8 cellular contexts compared by ENCODE assay signal in the genomic region with DNA sequence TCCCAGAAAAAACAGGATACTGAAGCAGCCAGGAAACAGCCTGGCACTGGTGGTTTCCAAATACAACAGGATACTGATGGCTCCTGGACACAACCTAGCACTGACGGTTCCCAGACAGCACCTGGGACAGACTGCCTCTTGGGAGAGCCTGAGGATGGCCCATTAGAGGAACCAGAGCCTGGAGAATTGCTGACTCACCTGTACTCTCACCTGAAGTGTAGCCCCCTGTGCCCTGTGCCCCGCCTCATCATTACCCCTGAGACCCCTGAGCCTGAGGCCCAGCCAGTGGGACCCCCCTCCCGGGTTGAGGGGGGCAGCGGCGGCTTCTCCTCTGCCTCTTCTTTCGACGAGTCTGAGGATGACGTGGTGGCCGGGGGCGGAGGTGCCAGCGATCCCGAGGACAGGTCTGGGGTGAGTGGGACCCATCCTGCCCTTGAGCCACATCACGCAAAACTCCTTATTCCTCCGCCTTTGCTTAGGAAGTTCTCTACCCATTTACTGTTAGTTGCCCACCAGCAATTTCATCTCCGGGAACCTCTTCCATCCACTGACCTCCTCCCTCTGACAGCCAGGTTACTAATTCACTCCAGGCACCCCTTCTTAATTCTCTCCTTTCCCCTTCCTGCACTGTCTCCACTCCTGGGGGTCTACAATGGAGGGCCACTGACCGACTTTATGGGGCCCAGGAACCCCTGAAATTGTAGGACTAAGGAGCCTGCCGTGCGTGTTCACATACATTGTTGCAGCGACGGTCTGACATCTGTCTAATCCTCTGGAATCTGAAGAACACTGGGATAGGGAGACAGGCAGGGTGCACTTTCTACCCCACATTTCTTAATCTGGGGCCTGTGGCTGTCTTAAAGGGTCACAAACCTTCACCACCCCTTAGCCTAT. TPM values are rescaled to one million over a fixed set of nuclear protein-coding genes. Genes with fewer than 3 reads are reported as not detected.
DNase-seq lines count a peak whose midpoint lies in the region; ATAC-seq, FAIRE-seq and TF ChIP-seq lines count a peak whose summit lies in the region.

No MANE protein-coding gene starts in this region.

- no peaks in the 10 kb centered on the region for H4K20me1 ChIP-seq in endothelial cell of umbilical vein (replicated peaks; ENCODE audit: control insufficient read depth, extremely low read depth, insufficient read depth, low read length)

- POLR2A ChIA-PET in endothelial cell of umbilical vein (lab: Charles Lee) = interaction anchor here (2.2 kb wide), 1 partner anchor 60 kb away, joined by 9 read pairs; a partner anchor contains a TSS

- no peaks in the 10 kb centered on the region for H3K27me3 Mint-ChIP-seq in nephron progenitor cell (ENCODE audit: low read depth, poor library complexity)

- H3K9me3 ChIP-seq in endothelial cell of umbilical vein (replicated peaks; ENCODE audit: control insufficient read depth, insufficient read depth, low read length) = no peaks in the 10 kb centered on the region

- H3K27ac Mint-ChIP-seq in nephron progenitor cell = peak overlapping the region; percentile 29

- H3K4me3 Mint-ChIP-seq in nephron progenitor cell = peak overlapping the region; percentile 90

- no peaks in the 10 kb centered on the region for H3K36me3 ChIP-seq in endothelial cell of umbilical vein (ENCODE audit: control insufficient read depth in 2 of 2, extremely low read depth in 1 of 2, insufficient read depth in 2 of 2, low read length in 2 of 2)

- H3K79me2 ChIP-seq in endothelial cell of umbilical vein (ENCODE audit: control insufficient read depth, insufficient read depth, low read length) = peaks cover 40% of the 10 kb centered on the region

- no TSS peak for BruUV-seq in endothelial cell of umbilical vein (replicated peaks; lab: Mats Ljungman, UMichigan)

- peaks cover 62% of the 10 kb centered on the region for H3K4me1 ChIP-seq in endothelial cell of umbilical vein (ENCODE audit: control insufficient read depth, extremely low read depth, insufficient read depth, low read length)

- ATAC-seq in GM18498 (IDR thresholded peaks at IDR 0.05; ENCODE audit: unreplicated experiment) (no peak), HG03469 (IDR thresholded peaks at IDR 0.05; ENCODE audit: unreplicated experiment) (no peak)

- peaks cover 73% of the 10 kb centered on the region for H3K4me1 Mint-ChIP-seq in nephron progenitor cell

- H3K27ac ChIP-seq in endothelial cell of umbilical vein (ENCODE audit: insufficient read depth, low read depth, low read length) = peak overlapping the region; percentile 94

- H3K9me3 Mint-ChIP-seq in nephron progenitor cell = no peaks in the 10 kb centered on the region

- peaks cover 25% of the 10 kb centered on the region for H3K36me3 Mint-ChIP-seq in nephron progenitor cell (ENCODE audit: low read depth)

- DNase-seq in GM03348 (ENCODE audit: low spot score) (peak; percentile 35), RKO (ENCODE audit: low spot score) (peak; percentile 54), endothelial cell of umbilical vein (ENCODE audit: low read depth, low spot score) (peak; percentile 18), nephron progenitor cell (no peak), OCI-M2 (lab: John Stamatoyannopoulos, UW; ENCODE audit: unreplicated experiment) (no peak), HPDE6-E6E7 (ENCODE audit: extremely low spot score) (no peak)

- no peak overlapping the region for H2AFZ ChIP-seq in endothelial cell of umbilical vein (ENCODE audit: low read depth, low read length)

- no peaks in the 10 kb centered on the region for H3K9me1 ChIP-seq in endothelial cell of umbilical vein (replicated peaks; ENCODE audit: control insufficient read depth, extremely low read depth, insufficient read depth, low read length)

- peak overlapping the region; percentile 81 for H3K9ac ChIP-seq in endothelial cell of umbilical vein (replicated peaks; ENCODE audit: extremely low read depth, insufficient read depth, low read length)

- dilution Hi-C loops in endothelial cell of umbilical vein (cut with MboI; ENCODE audit: extremely low pct_ligation_motif_present, low sequenced_read_pairs) = no loop called here

- CTCF ChIA-PET in endothelial cell of umbilical vein (lab: Charles Lee) = interaction anchor here (1.3 to 2.2 kb wide), 4 partner anchors 55 to 89 kb away, joined by 3 to 13 read pairs (median 6); a partner anchor contains a TSS

- peak; percentile 86 for FAIRE-seq in endothelial cell of umbilical vein (lab: Jason Lieb, UNC)

- TF ChIP-seq CTCF in endothelial cell of umbilical vein (IDR thresholded peaks at IDR 0.05; ENCODE audit: extremely low read depth in 1 of 2, insufficient read depth in 1 of 2, low read depth in 1 of 2, low read length in 2 of 2) (no peak), nephron progenitor cell (IDR thresholded peaks at IDR 0.05) (no peak)

- intact Hi-C loops in endothelial cell of umbilical vein (cut with micrococcal nuclease) = loop anchor here (1.0 to 2.0 kb wide), 3 partner anchors 32 to 81 kb away; a partner anchor contains a TSS

- peak overlapping the region; percentile 82 for H3K4me2 ChIP-seq in endothelial cell of umbilical vein (ENCODE audit: insufficient read depth, low read length)

- TF ChIP-seq POLR2A in endothelial cell of umbilical vein (IDR thresholded peaks at IDR 0.05; ENCODE audit: low read depth, low read length) = peak; percentile 31

- peak overlapping the region; percentile 34 to 78 (median 53) for H3K4me3 ChIP-seq in endothelial cell of umbilical vein (replicated peaks in 1 of 3; ENCODE audit: insufficient read depth in 1 of 3, low read depth in 1 of 3, low read length in 3 of 3)

- no peaks in the 10 kb centered on the region for H3K27me3 ChIP-seq in endothelial cell of umbilical vein (ENCODE audit: control insufficient read depth in 2 of 2, insufficient read depth in 2 of 2, low read length in 2 of 2)

TF ChIP-seq in endothelial cell of umbilical vein, 7 proteins besides CTCF, POLR2A, EP300 and RAD21:
- TF ChIP-seq POLR2AphosphoS5 (IDR thresholded peaks at IDR 0.05; ENCODE audit: insufficient read depth, low read depth, low read length) (peak; percentile 13), JUN (IDR thresholded peaks at IDR 0.05; ENCODE audit: borderline replicate concordance, insufficient read depth, insufficient read length, low read depth) (no peak)
- TF ChIP-seq, protein P1, sequence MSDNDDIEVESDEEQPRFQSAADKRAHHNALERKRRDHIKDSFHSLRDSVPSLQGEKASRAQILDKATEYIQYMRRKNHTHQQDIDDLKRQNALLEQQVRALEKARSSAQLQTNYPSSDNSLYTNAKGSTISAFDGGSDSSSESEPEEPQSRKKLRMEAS (IDR thresholded peaks at IDR 0.05; ENCODE audit: insufficient read depth, insufficient read length) = no peak
TF ChIP-seq in endothelial cell of umbilical vein: peak in this region for 1.

RNA-seq across cellular contexts. Expression of a gene that starts 1.2 kb away (rescaled TPM):
- total RNA-seq in endothelial cell of umbilical vein = 16.1 and 16.9 TPM in 2 replicates
- 7.2 and 7.3 TPM in 2 replicates for polyA plus RNA-seq in endothelial cell of umbilical vein
- polyA plus RNA-seq in endothelial cell of umbilical vein (2011; cell fraction: cytosol; rRNA removed) = 6.9 and 8.3 TPM in 2 replicates
- polyA plus RNA-seq in endothelial cell of umbilical vein (2011; cell fraction: nucleus; rRNA removed) = 7.0 and 7.6 TPM in 2 replicates
- polyA plus RNA-seq in endothelial cell of umbilical vein (2012) = 12.2 and 17.4 TPM in 2 replicates
- polyA minus RNA-seq in endothelial cell of umbilical vein = 8.0 and 9.6 TPM in 2 replicates
- polyA minus RNA-seq in endothelial cell of umbilical vein (2011; cell fraction: cytosol; rRNA and poly(A)+ RNA removed) = 1.7 TPM
- 6.4 and 7.0 TPM in 2 replicates for polyA minus RNA-seq in endothelial cell of umbilical vein (2011; cell fraction: nucleus; rRNA and poly(A)+ RNA removed)

RNA-seq across cellular contexts. Expression of a gene that starts 1.4 kb away (rescaled TPM):
- 15.3 and 19.2 TPM in 2 replicates for total RNA-seq in endothelial cell of umbilical vein
- 16.2 and 21.5 TPM in 2 replicates for polyA plus RNA-seq in endothelial cell of umbilical vein
- polyA plus RNA-seq in endothelial cell of umbilical vein (2011; cell fraction: cytosol; rRNA removed) = 12.7 and 14.2 TPM in 2 replicates
- 47.8 and 53.7 TPM in 2 replicates for polyA plus RNA-seq in endothelial cell of umbilical vein (2011; cell fraction: nucleus; rRNA removed)
- 14.6 and 15.6 TPM in 2 replicates for polyA plus RNA-seq in endothelial cell of umbilical vein (2012)
- polyA minus RNA-seq in endothelial cell of umbilical vein = 12.1 and 18.1 TPM in 2 replicates
- polyA minus RNA-seq in endothelial cell of umbilical vein (2011; cell fraction: cytosol; rRNA and poly(A)+ RNA removed) = 18.1 TPM
- 12.8 and 16.3 TPM in 2 replicates for polyA minus RNA-seq in endothelial cell of umbilical vein (2011; cell fraction: nucleus; rRNA and poly(A)+ RNA removed)

RNA-seq across cellular contexts. Expression of a gene that starts 27.7 kb away (rescaled TPM):
- total RNA-seq in endothelial cell of umbilical vein = 46.7 and 47.4 TPM in 2 replicates
- polyA plus RNA-seq in endothelial cell of umbilical vein = 21.5 and 31.5 TPM in 2 replicates
- polyA plus RNA-seq in endothelial cell of umbilical vein (2011; cell fraction: cytosol; rRNA removed) = 13.6 and 17.7 TPM in 2 replicates
- polyA plus RNA-seq in endothelial cell of umbilical vein (2011; cell fraction: nucleus; rRNA removed) = 38.5 and 40.1 TPM in 2 replicates
- 15.4 and 26.4 TPM in 2 replicates for polyA plus RNA-seq in endothelial cell of umbilical vein (2012)
- polyA minus RNA-seq in endothelial cell of umbilical vein = 17.6 and 21.3 TPM in 2 replicates
- 5.1 TPM for polyA minus RNA-seq in endothelial cell of umbilical vein (2011; cell fraction: cytosol; rRNA and poly(A)+ RNA removed)
- polyA minus RNA-seq in endothelial cell of umbilical vein (2011; cell fraction: nucleus; rRNA and poly(A)+ RNA removed) = 14.5 and 15.2 TPM in 2 replicates

RNA-seq across cellular contexts. Expression of a gene that starts 32.1 kb away (rescaled TPM):
- 7.7 and 9.1 TPM in 2 replicates for total RNA-seq in endothelial cell of umbilical vein
- polyA plus RNA-seq in endothelial cell of umbilical vein = 5.2 and 5.3 TPM in 2 replicates
- polyA plus RNA-seq in endothelial cell of umbilical vein (2011; cell fraction: cytosol; rRNA removed) = 3.5 and 3.9 TPM in 2 replicates
- 5.9 and 7.6 TPM in 2 replicates for polyA plus RNA-seq in endothelial cell of umbilical vein (2011; cell fraction: nucleus; rRNA removed)
- polyA plus RNA-seq in endothelial cell of umbilical vein (2012) = 3.6 and 4.4 TPM in 2 replicates
- polyA minus RNA-seq in endothelial cell of umbilical vein = 1.4 and 4.1 TPM in 2 replicates
- 7.4 TPM for polyA minus RNA-seq in endothelial cell of umbilical vein (2011; cell fraction: cytosol; rRNA and poly(A)+ RNA removed)
- 1.7 and 1.8 TPM in 2 replicates for polyA minus RNA-seq in endothelial cell of umbilical vein (2011; cell fraction: nucleus; rRNA and poly(A)+ RNA removed)

RNA-seq across cellular contexts. Expression of a gene that starts 32.9 kb away (rescaled TPM):
- total RNA-seq in endothelial cell of umbilical vein = 131 and 139 TPM in 2 replicates
- 84.6 and 109 TPM in 2 replicates for polyA plus RNA-seq in endothelial cell of umbilical vein
- 94.6 and 112 TPM in 2 replicates for polyA plus RNA-seq in endothelial cell of umbilical vein (2011; cell fraction: cytosol; rRNA removed)
- 126 and 180 TPM in 2 replicates for polyA plus RNA-seq in endothelial cell of umbilical vein (2011; cell fraction: nucleus; rRNA removed)
- 81.0 and 91.1 TPM in 2 replicates for polyA plus RNA-seq in endothelial cell of umbilical vein (2012)
- polyA minus RNA-seq in endothelial cell of umbilical vein = 192 and 213 TPM in 2 replicates
- 179 TPM for polyA minus RNA-seq in endothelial cell of umbilical vein (2011; cell fraction: cytosol; rRNA and poly(A)+ RNA removed)
- polyA minus RNA-seq in endothelial cell of umbilical vein (2011; cell fraction: nucleus; rRNA and poly(A)+ RNA removed) = 73.6 and 91.5 TPM in 2 replicates

Comparison
In these comparisons a context has a peak if more than half of its experiments do, and no peak if none do; other contexts are left out.
1. DNase-seq: peak in GM03348 (single experiment), RKO (single experiment) and endothelial cell of umbilical vein (single experiment); none in nephron progenitor cell (single experiment), OCI-M2 (single experiment) and HPDE6-E6E7 (single experiment).